In the genomic region with DNA sequence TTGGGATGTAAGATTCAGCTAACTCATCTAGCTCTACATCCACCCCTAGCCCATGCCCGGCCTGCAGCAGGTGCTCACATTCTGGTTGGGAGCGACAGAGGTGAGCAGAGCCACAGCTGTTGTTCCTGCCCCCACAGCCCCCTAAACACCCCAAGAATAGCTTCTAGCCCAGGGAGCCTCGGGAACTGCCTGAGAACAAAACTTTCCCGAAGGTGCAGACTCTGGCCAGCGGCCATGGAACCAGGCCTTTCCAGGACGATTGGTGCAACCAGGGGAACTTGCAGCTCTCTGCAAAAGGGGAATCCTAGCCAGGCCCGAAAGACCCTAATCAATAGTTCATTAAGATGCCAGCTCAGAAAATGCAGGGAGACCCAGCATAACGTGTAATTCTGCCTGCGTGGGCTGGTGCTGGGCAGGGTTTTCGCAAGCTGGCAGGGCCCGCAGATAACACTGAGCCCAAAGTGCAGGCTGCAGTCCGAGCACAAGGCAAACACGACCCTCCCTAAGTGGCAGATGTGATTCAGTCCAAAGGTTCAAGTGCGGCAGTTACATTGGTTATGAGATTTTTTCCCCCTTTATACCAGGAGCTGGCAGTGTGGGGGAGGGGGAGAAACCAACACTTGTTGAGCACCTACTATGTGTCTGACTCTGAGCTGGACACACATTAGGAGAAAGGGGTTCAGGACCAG, we compare ENCODE assay signal across 13 cellular contexts.
"Had no signal": no experiment of that assay in that cellular context is flagged by ENCODE, and none has a peak within 500 bp of the region (broad histone marks: within the 10 kb centered on the region; RNA-seq: fewer than 3 reads in every experiment).

No MANE protein-coding gene starts in this region.

- H3K36me3 Mint-ChIP-seq: memory B cell; stimulated activated naive B cell treated with anti-CD40 and anti-IgM and Interleukin-4, amounts not matched to agents 10 μg/mL and 1 μg/mL and 100 μg/mL, for 72 hours had no signal

- H3K4me3 ChIP-seq: breast epithelium had no signal

- DNase-seq: activated CD4-positive, alpha-beta T cell treated with anti-CD3 and anti-CD28 coated beads, Interleukin-2, amount 50 U/mL, for 4 hours; activated CD4-positive, CD25-positive, alpha-beta regulatory T cell treated with anti-CD3 and anti-CD28 coated beads, Interleukin-2, amount 50 U/mL, for 72 hours; activated gamma-delta T cell treated with Interleukin-2 at 50 U/mL for 16 hours; activated naive CD8-positive, alpha-beta T cell treated with anti-CD3 and anti-CD28 coated beads for 36 hours; activated T-cell treated with anti-CD3 and anti-CD28 coated beads, Interleukin-2, amount 50 U/mL, for 72 hours; foreskin keratinocyte; left cardiac atrium; right cardiac atrium; stimulated activated CD4-positive, alpha-beta T cell treated with anti-CD3 and anti-CD28 coated beads, Interleukin-1b, Interleukin-23, amount 100 ng/mL, for 48 hours; stimulated activated naive B cell treated with anti-CD40 and anti-IgM and Interleukin-4, amounts not matched to agents 10 μg/mL and 1 μg/mL and 100 μg/mL, for 72 hours had no signal

- ATAC-seq: activated T-cell treated with anti-CD3 and anti-CD28 coated beads, Interleukin-2, amount 50 U/mL, for 72 hours; foreskin keratinocyte; left cardiac atrium; right cardiac atrium; stimulated activated naive B cell treated with anti-CD40 and anti-IgM and Interleukin-4, amounts not matched to agents 10 μg/mL and 1 μg/mL and 100 μg/mL, for 72 hours had no signal

- H3K27me3 Mint-ChIP-seq: activated naive CD8-positive, alpha-beta T cell treated with anti-CD3 and anti-CD28 coated beads for 36 hours had no signal

- H3K36me3 ChIP-seq: breast epithelium, neutrophil had no signal

- H3K27me3 ChIP-seq: breast epithelium, foreskin keratinocyte, neutrophil had no signal

- H3K9me3 Mint-ChIP-seq: activated naive CD8-positive, alpha-beta T cell treated with anti-CD3 and anti-CD28 coated beads for 36 hours; activated T-cell treated with anti-CD3 and anti-CD28 coated beads, Interleukin-2, amount 50 U/mL, for 72 hours; memory B cell had no signal

- H3K27ac ChIP-seq: breast epithelium, foreskin keratinocyte, neutrophil had no signal

- H3K9me3 ChIP-seq: neutrophil had no signal

- H3K4me3 Mint-ChIP-seq: activated naive CD8-positive, alpha-beta T cell treated with anti-CD3 and anti-CD28 coated beads for 36 hours; activated T-cell treated with anti-CD3 and anti-CD28 coated beads, Interleukin-2, amount 50 U/mL, for 72 hours; memory B cell; stimulated activated naive B cell treated with anti-CD40 and anti-IgM and Interleukin-4, amounts not matched to agents 10 μg/mL and 1 μg/mL and 100 μg/mL, for 72 hours had no signal

- H3K27ac Mint-ChIP-seq: activated naive CD8-positive, alpha-beta T cell treated with anti-CD3 and anti-CD28 coated beads for 36 hours; activated T-cell treated with anti-CD3 and anti-CD28 coated beads, Interleukin-2, amount 50 U/mL, for 72 hours; memory B cell; stimulated activated naive B cell treated with anti-CD40 and anti-IgM and Interleukin-4, amounts not matched to agents 10 μg/mL and 1 μg/mL and 100 μg/mL, for 72 hours had no signal
